Comparison of ENCODE assay signal across 8 cellular contexts in genomic region chr17:46361145-46361735, GRCh38. TPM values are rescaled to one million over a fixed set of nuclear protein-coding genes. Genes with fewer than 3 reads are reported as not detected.
A peak's percentile ranks its signal among the peaks of the same experiment; 100 is the strongest.
DNase-seq lines count a peak whose midpoint lies in the region; ATAC-seq and TF ChIP-seq lines count a peak whose summit lies in the region.
"Not testable (repeated sequence)": the region's sequence is repeated elsewhere in the genome, so short reads cannot be mapped to it uniquely, and the experiment has no call there.

No MANE protein-coding gene starts in this region.

- H3K79me2 ChIP-seq in Loucy (ENCODE audit: insufficient read depth, low read length), result not testable (repeated sequence)

- TF ChIP-seq POLR2A in right lobe of liver (IDR thresholded peaks at IDR 0.05), result not testable (repeated sequence)

- not testable (repeated sequence) for H3K27ac ChIP-seq in right lobe of liver

- DNase-seq in astrocyte of the cerebellum (ENCODE audit: low read depth); right lobe of liver; stimulated activated naive CD8-positive, alpha-beta T cell treated with anti-CD3 and anti-CD28 coated beads, Interleukin-15, Interleukin-2, amounts not matched to agents 100 U/mL and 50 U/mL, for 24 hours: not testable (repeated sequence)

- in situ Hi-C loops in astrocyte of the cerebellum (cut with HindIII; ENCODE audit: low sequenced_read_pairs), result not testable (repeated sequence)

- H3K27me3 ChIP-seq in Loucy (ENCODE audit: insufficient read depth, low read length, poor library complexity, severe bottlenecking); right lobe of liver: not testable (repeated sequence)

- not testable (repeated sequence) for H3K9ac ChIP-seq in Loucy (ENCODE audit: low read depth, low read length, poor library complexity, severe bottlenecking)

- H4K20me1 ChIP-seq in Loucy (ENCODE audit: insufficient read depth, low read length, poor library complexity, severe bottlenecking), result not testable (repeated sequence)

- H3K4me3 ChIP-seq in Loucy (ENCODE audit: low read length, poor library complexity, severe bottlenecking), result peak overlapping the region; percentile 32
- peak overlapping the region; percentile 16 for H3K4me3 ChIP-seq in astrocyte of the cerebellum (ENCODE audit: low read depth, low read length)
- H3K4me3 ChIP-seq in right lobe of liver, result not testable (repeated sequence)

- not testable (repeated sequence) for H2AFZ ChIP-seq in Loucy (ENCODE audit: low read length)

- intact Hi-C loops in right lobe of liver (cut with DNase I), result not testable (repeated sequence)

- ATAC-seq in GM18520 (IDR thresholded peaks at IDR 0.05; ENCODE audit: unreplicated experiment), result peak; percentile 34
- peak; percentile 42 for ATAC-seq in GM21381 (IDR thresholded peaks at IDR 0.05; ENCODE audit: unreplicated experiment)
- ATAC-seq in HG02642 (IDR thresholded peaks at IDR 0.05; ENCODE audit: poor library complexity, unreplicated experiment), result peak; percentile 60
- ATAC-seq in HG03108 (IDR thresholded peaks at IDR 0.05; ENCODE audit: unreplicated experiment), result peak; percentile 47
- peak; percentile 34 to 59 (median 42) for ATAC-seq in right lobe of liver
- ATAC-seq in stimulated activated naive CD8-positive, alpha-beta T cell treated with anti-CD3 and anti-CD28 coated beads, Interleukin-15, Interleukin-2, amounts not matched to agents 100 U/mL and 50 U/mL, for 24 hours, result peak; percentile 53

- not testable (repeated sequence) for H3K36me3 ChIP-seq in Loucy (ENCODE audit: insufficient read depth, low read length); right lobe of liver

- TF ChIP-seq CTCF in Loucy (conservative IDR thresholded peaks at IDR 0.05; ENCODE audit: low read length); astrocyte of the cerebellum (IDR thresholded peaks at IDR 0.05; ENCODE audit: low read depth, low read length, missing control alignments); right lobe of liver (IDR thresholded peaks at IDR 0.05): not testable (repeated sequence)

- H3K9me2 ChIP-seq in Loucy (replicated peaks; ENCODE audit: low read depth, low read length), result not testable (repeated sequence)

- H3K4me2 ChIP-seq in Loucy (ENCODE audit: low read depth, low read length, poor library complexity, severe bottlenecking), result not testable (repeated sequence)

- not testable (repeated sequence) for H3K4me1 ChIP-seq in Loucy (ENCODE audit: insufficient read depth, low read length, poor library complexity, severe bottlenecking); right lobe of liver

- H3F3A ChIP-seq in Loucy (ENCODE audit: low read depth), result not testable (repeated sequence)

- H3K9me3 ChIP-seq in Loucy (ENCODE audit: insufficient read depth, low read depth, low read length); right lobe of liver: not testable (repeated sequence)

- WGBS in right lobe of liver (ENCODE audit: insufficient coverage, low coverage, low lambda C conversion rate, missing lambda C conversion rate), result no CpG with 5 or more reads among the region's 42 CpGs

RNA-seq across cellular contexts. Expression of gene ARL17B, which starts 0.3 kb away (rescaled TPM):
- total RNA-seq in right lobe of liver, result 10 to 100 TPM in 4 of 6 experiments, 1 to 10 TPM in 2; 3.5 to 13.5 (median 12.3) TPM
